31 cellular contexts compared by ENCODE assay signal in genomic region chr12:71786840-71787239, GRCh38. TPM values are rescaled to one million over a fixed set of nuclear protein-coding genes. Genes with fewer than 3 reads are reported as not detected.
DNase-seq lines count a peak whose midpoint lies in the region; ATAC-seq lines count a peak whose summit lies in the region.
"Had no signal": no experiment of that assay in that cellular context is flagged by ENCODE, and none has a peak within 500 bp of the region (broad histone marks: within the 10 kb centered on the region; RNA-seq: fewer than 3 reads in every experiment).

No MANE protein-coding gene starts in this region.

- no peaks in the 10 kb centered on the region for H3K27me3 Mint-ChIP-seq in activated naive CD8-positive, alpha-beta T cell
- no peaks in the 10 kb centered on the region for H3K27me3 Mint-ChIP-seq in activated naive CD8-positive, alpha-beta T cell treated with anti-CD3 and anti-CD28 coated beads for 36 hours
- no peaks in the 10 kb centered on the region for H3K27me3 Mint-ChIP-seq in activated T-helper 17 cell treated with anti-CD3 and anti-CD28 coated beads, Interleukin-2, amount 50 U/mL, for 72 hours
- no peaks in the 10 kb centered on the region for H3K27me3 Mint-ChIP-seq in stimulated activated naive B cell treated with anti-CD40 and anti-IgM and Interleukin-4, amounts not matched to agents 10 μg/mL and 1 μg/mL and 100 μg/mL, for 72 hours
- H3K27me3 Mint-ChIP-seq: memory B cell had no signal

- H3K4me1 Mint-ChIP-seq in activated naive CD8-positive, alpha-beta T cell (ENCODE audit: low read depth) = peaks cover 14% of the 10 kb centered on the region
- peaks cover 23% of the 10 kb centered on the region for H3K4me1 Mint-ChIP-seq in activated naive CD8-positive, alpha-beta T cell treated with anti-CD3 and anti-CD28 coated beads for 36 hours
- peaks cover 16% of the 10 kb centered on the region for H3K4me1 Mint-ChIP-seq in activated T-helper 17 cell treated with anti-CD3 and anti-CD28 coated beads, Interleukin-2, amount 50 U/mL, for 72 hours
- H3K4me1 Mint-ChIP-seq in stimulated activated naive B cell treated with anti-CD40 and anti-IgM and Interleukin-4, amounts not matched to agents 10 μg/mL and 1 μg/mL and 100 μg/mL, for 72 hours = peaks cover 16 to 37% of the 10 kb centered on the region in 2 donors
- H3K4me1 Mint-ChIP-seq: H9 had no signal

- no peak overlapping the region for H3K4me3 Mint-ChIP-seq in activated naive CD8-positive, alpha-beta T cell
- H3K4me3 Mint-ChIP-seq in activated naive CD8-positive, alpha-beta T cell treated with anti-CD3 and anti-CD28 coated beads for 36 hours = no peak overlapping the region
- H3K4me3 Mint-ChIP-seq in activated T-helper 17 cell treated with anti-CD3 and anti-CD28 coated beads, Interleukin-2, amount 50 U/mL, for 72 hours = no peak overlapping the region
- H3K4me3 Mint-ChIP-seq in stimulated activated naive B cell treated with anti-CD40 and anti-IgM and Interleukin-4, amounts not matched to agents 10 μg/mL and 1 μg/mL and 100 μg/mL, for 72 hours = peak overlapping the region in 1 of 2 donors; percentile 2
- H3K4me3 Mint-ChIP-seq: H9, memory B cell had no signal

- ATAC-seq in activated T-helper 17 cell treated with anti-CD3 and anti-CD28 coated beads, Interleukin-2, amount 50 U/mL, for 72 hours (replicated peaks) = no peak
- ATAC-seq in stimulated activated naive B cell treated with anti-CD40 and anti-IgM and Interleukin-4, amounts not matched to agents 10 μg/mL and 1 μg/mL and 100 μg/mL, for 72 hours (replicated peaks) = peak in 1 of 2 donors; percentile 27
- no peak for ATAC-seq in GM19035 (IDR thresholded peaks at IDR 0.05; ENCODE audit: unreplicated experiment)
- ATAC-seq: esophagus mucosa, foreskin keratinocyte, GM12878, left cardiac atrium, Panc1 had no signal

- H3K27ac Mint-ChIP-seq in activated naive CD8-positive, alpha-beta T cell = peak overlapping the region; percentile 18
- H3K27ac Mint-ChIP-seq in activated naive CD8-positive, alpha-beta T cell treated with anti-CD3 and anti-CD28 coated beads for 36 hours = no peak overlapping the region
- peak overlapping the region; percentile 53 for H3K27ac Mint-ChIP-seq in activated T-helper 17 cell treated with anti-CD3 and anti-CD28 coated beads, Interleukin-2, amount 50 U/mL, for 72 hours
- peak overlapping the region; percentile 75 for H3K27ac Mint-ChIP-seq in stimulated activated naive B cell treated with anti-CD40 and anti-IgM and Interleukin-4, amounts not matched to agents 10 μg/mL and 1 μg/mL and 100 μg/mL, for 72 hours
- H3K27ac Mint-ChIP-seq: H9, memory B cell had no signal

- no peak for DNase-seq in activated naive CD8-positive, alpha-beta T cell treated with anti-CD3 and anti-CD28 coated beads for 36 hours
- peak; percentile 9 to 44 for DNase-seq in NOMO-1 (lab: John Stamatoyannopoulos, UW; ENCODE audit: unreplicated experiment in 2 of 2)
- DNase-seq in stimulated activated naive B cell treated with anti-CD40 and anti-IgM and Interleukin-4, amounts not matched to agents 10 μg/mL and 1 μg/mL and 100 μg/mL, for 72 hours = no peak
- no peak for DNase-seq in activated CD4-positive, alpha-beta T cell treated with anti-CD3 and anti-CD28 coated beads, Interleukin-2, amount 50 U/mL, for 4 hours
- no peak for DNase-seq in germinal center (ENCODE audit: low spot score)
- DNase-seq: activated CD4-positive, alpha-beta T cell treated with anti-CD3 and anti-CD28 coated beads for 48 hours; activated effector memory CD4-positive, alpha-beta T cell treated with anti-CD3 and anti-CD28 coated beads, Interleukin-2, amount 50 U/mL, for 16 hours; adrenal gland; brain microvascular endothelial cell; Calu3; effector memory CD4-positive, alpha-beta T cell; foreskin keratinocyte; H9; Karpas-422; left cardiac atrium; NCI-H1417; NCI-H2107; NCI-H446; SJCRH30; small intestine; stimulated activated CD4-positive, alpha-beta T cell treated with anti-CD3 and anti-CD28 coated beads, Interleukin-1b, Interleukin-23, amount 100 ng/mL, for 48 hours; T-helper 1 cell; testis; uterus had no signal

- H3K36me3 Mint-ChIP-seq in activated naive CD8-positive, alpha-beta T cell = peaks cover 10% of the 10 kb centered on the region
- peaks cover 30% of the 10 kb centered on the region for H3K36me3 Mint-ChIP-seq in activated naive CD8-positive, alpha-beta T cell treated with anti-CD3 and anti-CD28 coated beads for 36 hours
- H3K36me3 Mint-ChIP-seq in activated T-helper 17 cell treated with anti-CD3 and anti-CD28 coated beads, Interleukin-2, amount 50 U/mL, for 72 hours (ENCODE audit: low read depth) = peaks cover 90% of the 10 kb centered on the region
- H3K36me3 Mint-ChIP-seq in stimulated activated naive B cell treated with anti-CD40 and anti-IgM and Interleukin-4, amounts not matched to agents 10 μg/mL and 1 μg/mL and 100 μg/mL, for 72 hours = peaks cover 20 to 45% of the 10 kb centered on the region in 2 donors

- no peaks in the 10 kb centered on the region for H3K9me3 Mint-ChIP-seq in activated naive CD8-positive, alpha-beta T cell (ENCODE audit: low read depth)
- H3K9me3 Mint-ChIP-seq in activated naive CD8-positive, alpha-beta T cell treated with anti-CD3 and anti-CD28 coated beads for 36 hours = no peaks in the 10 kb centered on the region
- no peaks in the 10 kb centered on the region for H3K9me3 Mint-ChIP-seq in activated T-helper 17 cell treated with anti-CD3 and anti-CD28 coated beads, Interleukin-2, amount 50 U/mL, for 72 hours
- no peaks in the 10 kb centered on the region for H3K9me3 Mint-ChIP-seq in stimulated activated naive B cell treated with anti-CD40 and anti-IgM and Interleukin-4, amounts not matched to agents 10 μg/mL and 1 μg/mL and 100 μg/mL, for 72 hours
- H3K9me3 Mint-ChIP-seq: H9, memory B cell had no signal

RNA-seq across cellular contexts. Expression of gene RAB21, which starts 32.2 kb away (rescaled TPM):
- total RNA-seq in activated naive CD8-positive, alpha-beta T cell treated with anti-CD3 and anti-CD28 coated beads for 36 hours = 10 to 100 TPM; 83.4 to 87.8 TPM
- total RNA-seq in activated T-helper 17 cell treated with anti-CD3 and anti-CD28 coated beads, Interleukin-2, amount 50 U/mL, for 72 hours = 100 to 1,000 TPM in 1 of 2 donors, 10 to 100 TPM in 1; 60.1 to 104 TPM

RNA-seq across cellular contexts. Expression of gene TBC1D15, which starts 52.7 kb away (rescaled TPM):
- total RNA-seq in activated naive CD8-positive, alpha-beta T cell treated with anti-CD3 and anti-CD28 coated beads for 36 hours = 10 to 100 TPM; 47.9 to 48.9 TPM
- 10 to 100 TPM; 56.3 to 81.9 TPM for total RNA-seq in activated T-helper 17 cell treated with anti-CD3 and anti-CD28 coated beads, Interleukin-2, amount 50 U/mL, for 72 hours

Comparison
In these comparisons a context has a peak if more than half of its experiments do, and no peak if none do; other contexts are left out.
1. DNase-seq: peak in NOMO-1 (2 of 2); none in activated naive CD8-positive, alpha-beta T cell treated with anti-CD3 and anti-CD28 coated beads for 36 hours (single experiment), stimulated activated naive B cell treated with anti-CD40 and anti-IgM and Interleukin-4, amounts not matched to agents 10 μg/mL and 1 μg/mL and 100 μg/mL, for 72 hours (single experiment), activated CD4-positive, alpha-beta T cell treated with anti-CD3 and anti-CD28 coated beads, Interleukin-2, amount 50 U/mL, for 4 hours (0 of 2) and germinal center (single experiment).